In genomic region chr6:114398481-114398880, GRCh38 we compare ENCODE assay signal across 1 cellular context.
A peak's percentile ranks its signal among the peaks of the same experiment; 100 is the strongest.
TF ChIP-seq lines count a peak whose summit lies in the region.

No MANE protein-coding gene starts in this region.

TF ChIP-seq in HepG2, 621 proteins besides CTCF, POLR2A, EP300 and RAD21 (continued from another document):
- TF ChIP-seq FOXP4 (CRISPR knock-in tag; IDR thresholded peaks at IDR 0.05) (peak; percentile 67), HMG20A (CRISPR knock-in tag; IDR thresholded peaks at IDR 0.05; ENCODE audit: borderline replicate concordance) (no peak), ZSCAN9 (CRISPR knock-in tag; IDR thresholded peaks at IDR 0.05; ENCODE audit: borderline replicate concordance) (no peak), SYNCRIP (IDR thresholded peaks at IDR 0.05; ENCODE audit: insufficient read depth, low read depth, low read length) (no peak), RARG (CRISPR knock-in tag; IDR thresholded peaks at IDR 0.05; ENCODE audit: low read depth) (no peak), RAD51 (IDR thresholded peaks at IDR 0.05; ENCODE audit: borderline replicate concordance) (no peak), ARID3A (IDR thresholded peaks at IDR 0.05; ENCODE audit: low read depth, low read length) (peak; percentile 37; the same call in 1 of the 2 replicates), ZNF558 (CRISPR knock-in tag; IDR thresholded peaks at IDR 0.05; ENCODE audit: borderline replicate concordance) (no peak), ZNF644 (CRISPR knock-in tag; IDR thresholded peaks at IDR 0.05; ENCODE audit: low read depth) (no peak), TBL1XR1 (IDR thresholded peaks at IDR 0.05; ENCODE audit: borderline replicate concordance, low read length, partially characterized antibody) (no peak), MTERF4 (CRISPR knock-in tag; IDR thresholded peaks at IDR 0.05) (no peak), CEBPB (IDR thresholded peaks at IDR 0.05; ENCODE audit: borderline replicate concordance, low read depth, low read length) (peak; percentile 65; the same call in 1 of the 2 replicates), EHMT2 (IDR thresholded peaks at IDR 0.05; ENCODE audit: borderline replicate concordance, low read depth, low read length) (no peak), JDP2 (CRISPR knock-in tag; IDR thresholded peaks at IDR 0.05; ENCODE audit: borderline replicate concordance) (no peak), HNF4A (CRISPR knock-in tag; IDR thresholded peaks at IDR 0.05) (peak; percentile 70), GMEB2 (CRISPR knock-in tag; IDR thresholded peaks at IDR 0.05; ENCODE audit: low read depth) (no peak), RXRB (CRISPR knock-in tag; IDR thresholded peaks at IDR 0.05; ENCODE audit: borderline replicate concordance) (0 out of 2 replicates have a peak, but pooled peaks have one; percentile 16), NFKBIZ (CRISPR knock-in tag; IDR thresholded peaks at IDR 0.05) (no peak), FOXA3 (CRISPR knock-in tag; IDR thresholded peaks at IDR 0.05) (peak; percentile 64), SOX13 (IDR thresholded peaks at IDR 0.05) (no peak), SOX13 (CRISPR knock-in tag; conservative IDR thresholded peaks at IDR 0.05 in 1 of 2, IDR thresholded peaks at IDR 0.05 in 1 of 2) (peak in 1 of 2 experiments; percentile 40; a peak in 1 of 4 replicates), ZNF276 (CRISPR knock-in tag; IDR thresholded peaks at IDR 0.05; ENCODE audit: low read depth) (no peak), ARNTL (CRISPR knock-in tag; IDR thresholded peaks at IDR 0.05) (no peak), ADNP (CRISPR knock-in tag; IDR thresholded peaks at IDR 0.05) (no peak), ZFP36 (IDR thresholded peaks at IDR 0.05; ENCODE audit: borderline replicate concordance, low read depth, low read length, partially characterized antibody) (no peak), PTBP1 (IDR thresholded peaks at IDR 0.05; ENCODE audit: low read depth, low read length, poor library complexity, severe bottlenecking) (no peak), TEAD2 (CRISPR knock-in tag; IDR thresholded peaks at IDR 0.05) (no peak), MAX (IDR thresholded peaks at IDR 0.05) (no peak)
